In the genomic region with DNA sequence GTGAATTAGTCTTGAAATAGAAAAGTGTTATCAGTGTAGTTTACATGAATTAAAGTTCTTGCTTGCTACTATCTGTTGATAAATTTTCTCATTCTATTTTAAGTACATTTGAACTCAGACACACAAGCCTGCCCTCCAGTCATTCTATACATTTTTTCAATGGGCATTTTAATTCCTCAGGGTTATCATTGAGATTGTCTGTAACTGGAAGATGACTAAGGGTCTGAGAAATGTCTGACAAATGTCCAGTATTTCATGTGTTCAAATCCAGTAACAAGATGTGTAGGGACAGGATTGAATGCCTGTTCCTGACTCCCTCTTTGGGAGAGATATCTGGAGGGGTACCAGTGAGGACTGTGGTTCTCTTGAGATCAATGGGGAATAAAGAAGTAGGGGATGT, we compare ENCODE assay signal across 26 cellular contexts.
DNase-seq lines count a peak whose midpoint lies in the region; ATAC-seq, FAIRE-seq and TF ChIP-seq lines count a peak whose summit lies in the region.
"Had no signal": no experiment of that assay in that cellular context is flagged by ENCODE, and none has a peak within 500 bp of the region (broad histone marks: within the 10 kb centered on the region; RNA-seq: fewer than 3 reads in every experiment).

No MANE protein-coding gene starts in this region.

- no peak for ATAC-seq in GM19351 (IDR thresholded peaks at IDR 0.05; ENCODE audit: unreplicated experiment)
- ATAC-seq: A549, GM12878, GM23338, HCT116 had no signal

- H2BK12ac ChIP-seq in trophoblast cell (ENCODE audit: low read length) = no peak overlapping the region

- no peak overlapping the region for H3K4me2 ChIP-seq in Karpas-422 (ENCODE audit: low read depth, low read length, poor library complexity, severe bottlenecking)
- no peak overlapping the region for H3K4me2 ChIP-seq in astrocyte (ENCODE audit: low read length)
- H3K4me2 ChIP-seq in trophoblast cell (ENCODE audit: low read length) = no peak overlapping the region
- H3K4me2 ChIP-seq: A549; BLaER1 treated with 17β-estradiol and CSF1 and Interleukin-3, amounts not matched to agents 10 nM and 100 nM; GM23338 had no signal

- no peaks in the 10 kb centered on the region for H3K27me3 Mint-ChIP-seq in astrocyte (ENCODE audit: low read depth, unreplicated experiment)
- H3K27me3 Mint-ChIP-seq in chondrocyte (ENCODE audit: low read depth) = no peaks in the 10 kb centered on the region

- H3K4me1 Mint-ChIP-seq in astrocyte (ENCODE audit: low read depth, unreplicated experiment) (peaks cover 5% of the 10 kb centered on the region), chondrocyte (ENCODE audit: low read depth) (no peaks in the 10 kb centered on the region)
- H3K4me1 Mint-ChIP-seq: CD14-positive monocyte; CD8-positive, alpha-beta memory T cell; GM23338; H9 had no signal

- no peaks in the 10 kb centered on the region for H3K9me3 Mint-ChIP-seq in astrocyte (ENCODE audit: unreplicated experiment)
- H3K9me3 Mint-ChIP-seq in chondrocyte (ENCODE audit: low read depth) = no peaks in the 10 kb centered on the region
- H3K9me3 Mint-ChIP-seq: CD14-positive monocyte; CD4-positive, alpha-beta T cell; CD8-positive, alpha-beta memory T cell; GM23338; H9 had no signal

- TF ChIP-seq CTCF in astrocyte (IDR thresholded peaks at IDR 0.05; ENCODE audit: insufficient read depth, low read depth, low read length) (no peak), chondrocyte (IDR thresholded peaks at IDR 0.05) (no peak)

- H3K4me1 ChIP-seq in Karpas-422 (ENCODE audit: low read length) = no peaks in the 10 kb centered on the region
- no peaks in the 10 kb centered on the region for H3K4me1 ChIP-seq in astrocyte (ENCODE audit: insufficient read depth, low read length)
- H3K4me1 ChIP-seq in trophoblast cell (ENCODE audit: control insufficient read depth in 1 of 2, insufficient read depth in 2 of 2, low read length in 2 of 2) = no peaks in the 10 kb centered on the region
- H3K4me1 ChIP-seq: A549; BE2C; BLaER1 treated with 17β-estradiol and CSF1 and Interleukin-3, amounts not matched to agents 10 nM and 100 nM had no signal

- no peak overlapping the region for H2AFZ ChIP-seq in Karpas-422 (ENCODE audit: low read length)
- no peak overlapping the region for H2AFZ ChIP-seq in astrocyte (ENCODE audit: low read depth, low read length)
- H2AFZ ChIP-seq in trophoblast cell (ENCODE audit: insufficient read depth, low read length, poor library complexity) = no peak overlapping the region
- H2AFZ ChIP-seq: GM23338 had no signal

- DNase-seq in EL = peak; percentile 48
- DNase-seq in Karpas-422 = peak; percentile 30
- no peak for DNase-seq in astrocyte (ENCODE audit: low read depth)
- peak; percentile 11 to 60 for DNase-seq in trophoblast cell
- DNase-seq in hippocampal formation (lab: John Stamatoyannopoulos, UW) = no peak
- no peak for DNase-seq in dedifferentiated amniotic fluid mesenchymal stem cell (ENCODE audit: extremely low spot score)
- no peak for DNase-seq in chondrocyte (ENCODE audit: low spot score)
- DNase-seq: 8988T; ACHN; AML-193; BE2C; CD4-positive, alpha-beta T cell; CD8-positive, alpha-beta memory T cell; DMS 273 treated with DMSO at 0.1 percent for 48 hours; DMS79; GDM1; H9 had no signal

- H4K20me1 ChIP-seq in Karpas-422 (ENCODE audit: insufficient read depth, low read depth, low read length) (no peaks in the 10 kb centered on the region), astrocyte (ENCODE audit: insufficient read depth, low read length) (no peaks in the 10 kb centered on the region)
- H4K20me1 ChIP-seq: BLaER1 treated with 17β-estradiol and CSF1 and Interleukin-3, amounts not matched to agents 10 nM and 100 nM had no signal

- no peak overlapping the region for H3K4me3 ChIP-seq in Karpas-422 (ENCODE audit: low read length)
- H3K4me3 ChIP-seq in astrocyte (ENCODE audit: insufficient read depth, low read depth, low read length) = no peak overlapping the region
- H3K4me3 ChIP-seq in trophoblast cell (ENCODE audit: low read depth, low read length) = no peak overlapping the region
- H3K4me3 ChIP-seq: A549; BLaER1 treated with 17β-estradiol and CSF1 and Interleukin-3, amounts not matched to agents 10 nM and 100 nM; GM12878; GM23338 had no signal

- H2AK5ac ChIP-seq in trophoblast cell (ENCODE audit: low read length) = no peak overlapping the region

- H3K9me2 ChIP-seq in Karpas-422 (replicated peaks; ENCODE audit: insufficient read depth, low read length) = no peaks in the 10 kb centered on the region

- no peaks in the 10 kb centered on the region for H3K36me3 Mint-ChIP-seq in astrocyte (ENCODE audit: low read depth, unreplicated experiment)
- H3K36me3 Mint-ChIP-seq in chondrocyte (ENCODE audit: low read depth) = no peaks in the 10 kb centered on the region
- H3K36me3 Mint-ChIP-seq: CD14-positive monocyte; CD8-positive, alpha-beta memory T cell had no signal

- no peak overlapping the region for H2BK5ac ChIP-seq in trophoblast cell (ENCODE audit: low read depth, low read length, poor library complexity)

- H3K36me3 ChIP-seq in Karpas-422 (ENCODE audit: insufficient read depth, low read length) (no peaks in the 10 kb centered on the region), astrocyte (ENCODE audit: insufficient read depth, low read length) (no peaks in the 10 kb centered on the region), trophoblast cell (ENCODE audit: control insufficient read depth in 1 of 2, insufficient read depth in 2 of 2, low read length in 2 of 2) (no peaks in the 10 kb centered on the region)
- H3K36me3 ChIP-seq: BE2C; BLaER1 treated with 17β-estradiol and CSF1 and Interleukin-3, amounts not matched to agents 10 nM and 100 nM had no signal

- no peak overlapping the region for H4K8ac ChIP-seq in trophoblast cell (ENCODE audit: low read depth, low read length)

- peak overlapping the region; percentile 67 for H3K27ac Mint-ChIP-seq in astrocyte (ENCODE audit: unreplicated experiment)
- H3K27ac Mint-ChIP-seq in chondrocyte (ENCODE audit: unreplicated experiment) = no peak overlapping the region
- H3K27ac Mint-ChIP-seq: CD14-positive monocyte; CD4-positive, alpha-beta T cell; CD8-positive, alpha-beta memory T cell; GM23338 had no signal

- H3K18ac ChIP-seq in trophoblast cell (ENCODE audit: low read length) = no peak overlapping the region

- H3K4me3 Mint-ChIP-seq in astrocyte (ENCODE audit: unreplicated experiment) (no peak overlapping the region), chondrocyte (ENCODE audit: unreplicated experiment) (no peak overlapping the region)
- H3K4me3 Mint-ChIP-seq: CD14-positive monocyte; CD4-positive, alpha-beta T cell; CD8-positive, alpha-beta memory T cell; GM23338; H9 had no signal

- H3K79me2 ChIP-seq in Karpas-422 (ENCODE audit: low read length) (no peaks in the 10 kb centered on the region), astrocyte (ENCODE audit: insufficient read depth, low read length) (no peaks in the 10 kb centered on the region), trophoblast cell (ENCODE audit: control insufficient read depth, insufficient read depth, low read length, poor library complexity) (no peaks in the 10 kb centered on the region)

- H4K91ac ChIP-seq in trophoblast cell (ENCODE audit: low read depth, low read length) = no peak overlapping the region

- H3K79me1 ChIP-seq in trophoblast cell (ENCODE audit: low read length) = no peaks in the 10 kb centered on the region

- no peak for FAIRE-seq in astrocyte (lab: Jason Lieb, UNC)
- FAIRE-seq: A549, D721Med, GM12878, GM19239 had no signal

- no peak overlapping the region for H3K9ac ChIP-seq in Karpas-422 (ENCODE audit: low read length)
- no peak overlapping the region for H3K9ac ChIP-seq in astrocyte (ENCODE audit: low read length)
- no peak overlapping the region for H3K9ac ChIP-seq in trophoblast cell (ENCODE audit: low read length)
- H3K9ac ChIP-seq: BLaER1 treated with 17β-estradiol and CSF1 and Interleukin-3, amounts not matched to agents 10 nM and 100 nM had no signal

- H3K27ac ChIP-seq in Karpas-422 (ENCODE audit: low read length) (no peak overlapping the region), astrocyte (ENCODE audit: low read depth, low read length) (no peak overlapping the region), trophoblast cell (ENCODE audit: low read depth, low read length) (no peak overlapping the region)
- H3K27ac ChIP-seq: A549; BLaER1 treated with 17β-estradiol and CSF1 and Interleukin-3, amounts not matched to agents 10 nM and 100 nM had no signal

- H3K23ac ChIP-seq in trophoblast cell (ENCODE audit: low read length) = no peak overlapping the region

- no peak overlapping the region for H3K4ac ChIP-seq in trophoblast cell (ENCODE audit: low read depth, low read length)

- H3K9me3 ChIP-seq in Karpas-422 (ENCODE audit: low read length) (no peaks in the 10 kb centered on the region), astrocyte (ENCODE audit: insufficient read depth, low read depth, low read length) (no peaks in the 10 kb centered on the region), trophoblast cell (ENCODE audit: insufficient read depth, low read depth, low read length) (no peaks in the 10 kb centered on the region)
- H3K9me3 ChIP-seq: A549; BE2C; BLaER1 treated with 17β-estradiol and CSF1 and Interleukin-3, amounts not matched to agents 10 nM and 100 nM had no signal

- H4K12ac ChIP-seq in trophoblast cell (ENCODE audit: low read depth, low read length) = no peak overlapping the region

- H3K27me3 ChIP-seq in Karpas-422 (ENCODE audit: low read length) (no peaks in the 10 kb centered on the region), astrocyte (ENCODE audit: insufficient read depth, low read length) (no peaks in the 10 kb centered on the region), trophoblast cell (ENCODE audit: insufficient read depth, low read length) (no peaks in the 10 kb centered on the region)
- H3K27me3 ChIP-seq: BLaER1 treated with 17β-estradiol and CSF1 and Interleukin-3, amounts not matched to agents 10 nM and 100 nM had no signal

- no peak overlapping the region for H2BK120ac ChIP-seq in trophoblast cell (ENCODE audit: insufficient read depth, low read length, poor library complexity)

- H3K14ac ChIP-seq in trophoblast cell (ENCODE audit: low read length) = no peak overlapping the region

Comparison
In these comparisons a context has a peak if more than half of its experiments do, and no peak if none do; other contexts are left out.
1. DNase-seq: peak in EL (single experiment), Karpas-422 (single experiment) and trophoblast cell (2 of 2); none in astrocyte (single experiment), hippocampal formation (0 of 2), dedifferentiated amniotic fluid mesenchymal stem cell (single experiment) and chondrocyte (single experiment).